In the genomic region with DNA sequence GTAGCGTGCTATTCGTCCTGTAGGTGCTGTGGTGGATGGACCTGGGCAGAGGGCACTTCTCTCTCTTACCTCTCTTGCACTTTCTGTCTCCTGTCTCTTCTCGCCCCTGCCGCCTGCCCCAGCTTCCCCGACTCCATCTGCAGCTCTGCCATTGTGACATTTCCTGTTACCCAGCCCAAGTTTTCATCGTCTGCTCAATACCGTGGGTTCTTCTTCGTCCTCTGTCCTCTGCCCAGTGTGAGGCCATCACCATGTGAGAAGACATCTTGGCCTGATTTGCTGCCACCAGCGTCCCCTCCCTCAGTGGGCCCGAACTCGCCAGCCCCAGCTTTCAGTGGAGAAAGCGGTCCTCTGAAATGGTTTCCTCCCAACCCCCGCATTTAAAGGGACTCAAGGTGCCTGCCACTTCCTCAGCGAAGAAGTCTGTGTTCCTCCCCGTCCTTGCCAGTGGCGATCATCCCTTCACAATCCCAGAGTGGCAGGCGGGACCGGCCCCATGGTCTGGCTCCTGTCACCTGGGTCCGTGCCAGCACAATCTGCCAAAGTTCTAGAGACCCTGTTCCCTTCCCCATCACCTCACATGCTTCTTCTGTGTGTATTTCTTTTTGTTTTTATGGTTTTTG, we compare ENCODE assay signal across 9 cellular contexts. TPM values are rescaled to one million over a fixed set of nuclear protein-coding genes. Genes with fewer than 3 reads are reported as not detected.
DNase-seq lines count a peak whose midpoint lies in the region; ATAC-seq, FAIRE-seq and TF ChIP-seq lines count a peak whose summit lies in the region.
"Had no signal": no experiment of that assay in that cellular context is flagged by ENCODE, and none has a peak within 500 bp of the region (broad histone marks: within the 10 kb centered on the region; RNA-seq: fewer than 3 reads in every experiment).

No MANE protein-coding gene starts in this region.

- TF ChIP-seq CTCF in Peyer's patch (IDR thresholded peaks at IDR 0.05) (no peak), epithelial cell of proximal tubule (conservative IDR thresholded peaks at IDR 0.05; ENCODE audit: low read depth, low read length) (peak; percentile 3)

- H3K9me3 ChIP-seq in Peyer's patch: no peaks in the 10 kb centered on the region

- no peak for ATAC-seq in stimulated activated naive CD8-positive, alpha-beta T cell treated with anti-CD3 and anti-CD28 coated beads, Interleukin-15, Interleukin-2, amounts not matched to agents 100 U/mL and 50 U/mL, for 24 hours
- ATAC-seq in GM21576 (IDR thresholded peaks at IDR 0.05; ENCODE audit: unreplicated experiment): no peak

- TF ChIP-seq POLR2A in Peyer's patch (IDR thresholded peaks at IDR 0.05): no peak
- TF ChIP-seq POLR2A in GM12892 (IDR thresholded peaks at IDR 0.05; ENCODE audit: low read depth, low read length): no peak

- peaks cover 0 to 17% (median 0%) of the 10 kb centered on the region in 3 donors for H3K36me3 ChIP-seq in Peyer's patch

- peaks cover 0 to 39% (median 9%) of the 10 kb centered on the region in 4 donors for H3K4me1 ChIP-seq in Peyer's patch

- DNase-seq in DMS 273 (lab: John Stamatoyannopoulos, UW; ENCODE audit: unreplicated experiment) (peak; percentile 71), DMS 273 treated with DMSO at 0.1 percent for 48 hours (lab: John Stamatoyannopoulos, UW) (no peak), Peyer's patch (peak in 1 of 3 donors; percentile 31), epithelial cell of proximal tubule (ENCODE audit: low read depth) (no peak), GM12892 (ENCODE audit: insufficient read length) (no peak)
- DNase-seq in stimulated activated naive CD8-positive, alpha-beta T cell treated with anti-CD3 and anti-CD28 coated beads, Interleukin-15, Interleukin-2, amounts not matched to agents 100 U/mL and 50 U/mL, for 24 hours: peak; percentile 20
- DNase-seq in stimulated activated naive CD4-positive, alpha-beta T cell treated with Interleukin-2 at 50 U/mL for 16 hours (lab: John Stamatoyannopoulos, UW): no peak

- no peak for FAIRE-seq in GM12892 (lab: Jason Lieb, UNC)

- H3K27ac ChIP-seq in Peyer's patch: peak overlapping the region in 3 of 4 donors; percentile 11 to 35 (median 21)
- H3K27ac ChIP-seq: 22Rv1 had no signal

- peak overlapping the region in 1 of 4 donors; percentile 1 for H3K4me3 ChIP-seq in Peyer's patch
- peak overlapping the region; percentile 30 for H3K4me3 ChIP-seq in epithelial cell of proximal tubule (ENCODE audit: low read depth, low read length)

- no peaks in the 10 kb centered on the region for H3K27me3 ChIP-seq in Peyer's patch

RNA-seq across cellular contexts. Expression of a gene that starts 18.0 kb away (rescaled TPM):
- 100 to 1,000 TPM; 220 to 296 (median 250) TPM for total RNA-seq in Peyer's patch
- 72.4 and 74.7 TPM in 2 replicates for total RNA-seq in epithelial cell of proximal tubule
- 46.3 TPM for polyA plus RNA-seq in GM12892 (2012; ENCODE audit: missing spikeins)

RNA-seq across cellular contexts. Expression of a gene that starts 44.5 kb away (rescaled TPM):
- total RNA-seq in Peyer's patch (100 to 1,000 TPM in 3 of 4 donors, 10 to 100 TPM in 1; 47.0 to 719 (median 473) TPM), epithelial cell of proximal tubule (26.3 and 29.1 TPM in 2 replicates)
- 21.8 TPM for polyA plus RNA-seq in GM12892 (2012; ENCODE audit: missing spikeins)

RNA-seq across cellular contexts. Expression of a gene that starts 44.8 kb away (rescaled TPM):
- total RNA-seq in Peyer's patch (10 to 100 TPM; 28.1 to 49.4 (median 45.8) TPM), epithelial cell of proximal tubule (9.5 and 11.9 TPM in 2 replicates)
- polyA plus RNA-seq in GM12892 (2012; ENCODE audit: missing spikeins): 11.5 TPM

Comparison
In these comparisons a context has a peak if more than half of its experiments do, and no peak if none do; other contexts are left out.
1. DNase-seq: peak in DMS 273 (single experiment) and stimulated activated naive CD8-positive, alpha-beta T cell treated with anti-CD3 and anti-CD28 coated beads, Interleukin-15, Interleukin-2, amounts not matched to agents 100 U/mL and 50 U/mL, for 24 hours (single experiment); none in DMS 273 treated with DMSO at 0.1 percent for 48 hours (single experiment), epithelial cell of proximal tubule (single experiment), GM12892 (single experiment) and stimulated activated naive CD4-positive, alpha-beta T cell treated with Interleukin-2 at 50 U/mL for 16 hours (single experiment).